Comparison of ENCODE assay signal across 6 cellular contexts in genomic region chr12:131155131-131155530, GRCh38.
"Had no signal": no experiment of that assay in that cellular context is flagged by ENCODE, and none has a peak within 500 bp of the region (broad histone marks: within the 10 kb centered on the region; RNA-seq: fewer than 3 reads in every experiment).

No MANE protein-coding gene starts in this region.

- H3K27ac ChIP-seq: GM23248 had no signal

- H3K4me3 Mint-ChIP-seq: H9 had no signal

- H3K4me3 ChIP-seq: GM23248, K562 had no signal

- H3K27ac Mint-ChIP-seq: H9 had no signal

- DNase-seq: GM23248, GOT3, H9, HCEC 1CT, IMR-90 had no signal
